15 cellular contexts compared by ENCODE assay signal in genomic region chr16:84268231-84268630, GRCh38. TPM values are rescaled to one million over a fixed set of nuclear protein-coding genes. Genes with fewer than 3 reads are reported as not detected.
DNase-seq lines count a peak whose midpoint lies in the region; ATAC-seq and TF ChIP-seq lines count a peak whose summit lies in the region.
"Had no signal": no experiment of that assay in that cellular context is flagged by ENCODE, and none has a peak within 500 bp of the region (broad histone marks: within the 10 kb centered on the region; RNA-seq: fewer than 3 reads in every experiment).

No MANE protein-coding gene starts in this region.

- no peak overlapping the region for H2AK5ac ChIP-seq in neuronal stem cell (ENCODE audit: low read depth, low read length)

- H2BK15ac ChIP-seq in neuronal stem cell (ENCODE audit: low read length): no peak overlapping the region

- WGBS in neuronal stem cell (ENCODE audit: extremely low coverage in 2 of 2, insufficient read length in 2 of 2, insufficient replicate concordance in 1 of 2), 2 donors: no CpG with 5 or more reads among the region's 9 CpGs

- no peak overlapping the region for H3K18ac ChIP-seq in neuronal stem cell (ENCODE audit: low read length)

- TF ChIP-seq CTCF in HEK293 (tag by site-specific recombination; IDR thresholded peaks at IDR 0.05) (no peak), WERI-Rb-1 (IDR thresholded peaks at IDR 0.05; ENCODE audit: low read depth, low read length) (no peak), A673 (conservative IDR thresholded peaks at IDR 0.05; ENCODE audit: low read depth, low read length) (no peak)

- no peak overlapping the region for H3K4me3 ChIP-seq in HEK293 (ENCODE audit: low read depth, low read length)
- H3K4me3 ChIP-seq in WERI-Rb-1 (ENCODE audit: low read depth, low read length): no peak overlapping the region
- no peak overlapping the region for H3K4me3 ChIP-seq in neuronal stem cell (ENCODE audit: low read length in 2 of 2)
- no peak overlapping the region for H3K4me3 ChIP-seq in A673 (ENCODE audit: low read depth, low read length, poor library complexity, severe bottlenecking)
- H3K4me3 ChIP-seq: BLaER1 had no signal

- no peak overlapping the region for H3K4me2 ChIP-seq in neuronal stem cell (ENCODE audit: insufficient read depth, low read length, poor library complexity, severe bottlenecking)
- H3K4me2 ChIP-seq: BLaER1 had no signal

- CTCF ChIA-PET in HEK293 (lab: Yijun Ruan, JAX): interaction anchor here (1.1 kb wide), 1 partner anchor 9 kb away, joined by 8 read pairs; no protein-coding TSS in a partner anchor
- CTCF ChIA-PET in A673 (lab: Charles Lee): no interaction called here

- no peak overlapping the region for H3K4ac ChIP-seq in neuronal stem cell (ENCODE audit: low read length)

- no peaks in the 10 kb centered on the region for H3K79me1 ChIP-seq in neuronal stem cell (ENCODE audit: low read depth, low read length)

- POLR2A ChIA-PET in HEK293 (lab: Yijun Ruan, JAX) (no interaction called here), A673 (lab: Charles Lee; ENCODE audit: low non-redundant PET) (no interaction called here)

- no peak overlapping the region for H2AFZ ChIP-seq in neuronal stem cell (ENCODE audit: low read length)

- no peaks in the 10 kb centered on the region for H3K27me3 ChIP-seq in WERI-Rb-1 (ENCODE audit: insufficient read depth, low read depth, severe bottlenecking)
- no peaks in the 10 kb centered on the region for H3K27me3 ChIP-seq in neuronal stem cell (ENCODE audit: control insufficient read depth in 3 of 3, insufficient read depth in 3 of 3, low read depth in 1 of 3, low read length in 3 of 3)
- H3K27me3 ChIP-seq in A673 (replicated peaks; ENCODE audit: insufficient read depth, low read depth, low read length, poor library complexity): peaks cover 5% of the 10 kb centered on the region
- H3K27me3 ChIP-seq: BLaER1 had no signal

- H3K9me3 ChIP-seq in HEK293 (ENCODE audit: control insufficient read depth, insufficient read depth, low read depth, low read length): no peaks in the 10 kb centered on the region
- H3K9me3 ChIP-seq in WERI-Rb-1 (ENCODE audit: severe bottlenecking): no peaks in the 10 kb centered on the region
- no peaks in the 10 kb centered on the region for H3K9me3 ChIP-seq in neuronal stem cell (replicated peaks in 1 of 2; ENCODE audit: control insufficient read depth in 2 of 2, insufficient read depth in 1 of 2, low read depth in 1 of 2, low read length in 2 of 2)
- no peaks in the 10 kb centered on the region for H3K9me3 ChIP-seq in A673 (ENCODE audit: low read depth, low read length, poor library complexity, severe bottlenecking)
- H3K9me3 ChIP-seq: BLaER1 had no signal

- H2BK120ac ChIP-seq in neuronal stem cell (ENCODE audit: low read depth, low read length): no peak overlapping the region

- no peak overlapping the region for H4K8ac ChIP-seq in neuronal stem cell (ENCODE audit: low read depth, low read length)

- no peak overlapping the region for H3K9ac ChIP-seq in neuronal stem cell (ENCODE audit: low read depth, low read length, poor library complexity)
- H3K9ac ChIP-seq: BLaER1 had no signal

- intact Hi-C loops in A673 (cut with micrococcal nuclease; ENCODE audit: unreplicated experiment): no loop called here

- BruUV-seq in A673 (replicated peaks; lab: Mats Ljungman, UMichigan): no TSS peak

- H3K27ac ChIP-seq in HEK293 (ENCODE audit: extremely low read depth, low read depth, low read length) (no peak overlapping the region), WERI-Rb-1 (peak overlapping the region; percentile 85), neuronal stem cell (replicated peaks; ENCODE audit: low read length) (no peak overlapping the region), A673 (ENCODE audit: low read depth, low read length, poor library complexity, severe bottlenecking) (no peak overlapping the region)
- H3K27ac ChIP-seq: BLaER1 had no signal

- no peak overlapping the region for H2BK5ac ChIP-seq in neuronal stem cell (ENCODE audit: low read length)

- H3K36me3 ChIP-seq in HEK293 (ENCODE audit: control insufficient read depth in 2 of 2, insufficient read depth in 1 of 2, low read length in 2 of 2): no peaks in the 10 kb centered on the region
- no peaks in the 10 kb centered on the region for H3K36me3 ChIP-seq in WERI-Rb-1
- H3K36me3 ChIP-seq in neuronal stem cell (replicated peaks in 1 of 2; ENCODE audit: control insufficient read depth in 2 of 2, insufficient read depth in 2 of 2, low read length in 2 of 2): no peaks in the 10 kb centered on the region
- no peaks in the 10 kb centered on the region for H3K36me3 ChIP-seq in A673 (ENCODE audit: insufficient read depth, low read length, poor library complexity, severe bottlenecking)
- H3K36me3 ChIP-seq: BLaER1 had no signal

- H3K14ac ChIP-seq in neuronal stem cell (ENCODE audit: low read length): no peak overlapping the region

- H3K4me1 ChIP-seq in HEK293 (ENCODE audit: control insufficient read depth, insufficient read depth, low read length): no peaks in the 10 kb centered on the region
- H3K4me1 ChIP-seq in neuronal stem cell (ENCODE audit: control insufficient read depth in 2 of 2, insufficient read depth in 1 of 2, low read depth in 1 of 2, low read length in 2 of 2): peaks cover 2% of the 10 kb centered on the region in 2 donors
- no peaks in the 10 kb centered on the region for H3K4me1 ChIP-seq in A673 (ENCODE audit: insufficient read depth, low read length, poor library complexity, severe bottlenecking)

- H4K91ac ChIP-seq in neuronal stem cell (ENCODE audit: low read depth, low read length, poor library complexity): no peak overlapping the region

- no peak for ATAC-seq in GM19397 (IDR thresholded peaks at IDR 0.05; ENCODE audit: unreplicated experiment)
- ATAC-seq: HepG2 had no signal

- peak overlapping the region; percentile 65 for H2BK12ac ChIP-seq in neuronal stem cell (ENCODE audit: low read length)

- DNase-seq in WERI-Rb-1 (peak; percentile 75), neuronal stem cell (ENCODE audit: low spot score) (no peak), mesenteric fat pad (ENCODE audit: low spot score) (no peak), A673 (ENCODE audit: low spot score) (no peak), hippocampal formation (lab: John Stamatoyannopoulos, UW) (no peak)
- DNase-seq: CD4-positive, alpha-beta memory T cell; GF-D8; GOT3; H9 had no signal

- H3K23ac ChIP-seq in neuronal stem cell (ENCODE audit: low read depth, low read length, poor library complexity): no peak overlapping the region

TF ChIP-seq in HEK293, 187 proteins besides CTCF, POLR2A, EP300 and RAD21:
- TF ChIP-seq GLIS1 (tag by site-specific recombination; IDR thresholded peaks at IDR 0.05) (no peak), ZNF335 (tag by site-specific recombination; conservative IDR thresholded peaks at IDR 0.05) (0 out of 2 replicates have a peak, but pooled peaks have one; percentile 23)

RNA-seq across cellular contexts. Expression of gene WFDC1, which starts 26.4 kb away (rescaled TPM):
- 0.13 TPM for polyA plus RNA-seq in neuronal stem cell (2013, experiment 1 of 2)
- 0.14 TPM for polyA plus RNA-seq in neuronal stem cell (2013, experiment 2 of 2)
- total RNA-seq in mesenteric fat pad (1.4 TPM), A673 (2021) (not detected in 2 replicates)
- total RNA-seq: CD4-positive, alpha-beta memory T cell; HepG2 had no signal
- polyA plus RNA-seq: CD14-positive monocyte; CD4-positive, alpha-beta memory T cell; HepG2; IgD-negative memory B cell had no signal

RNA-seq across cellular contexts. Expression of gene KCNG4, which starts 28.4 kb away (rescaled TPM):
- polyA plus RNA-seq in neuronal stem cell (2013, experiment 1 of 2): not detected
- not detected for polyA plus RNA-seq in neuronal stem cell (2013, experiment 2 of 2)
- not detected for total RNA-seq in mesenteric fat pad
- not detected in 2 replicates for total RNA-seq in A673 (2021)
- total RNA-seq: CD4-positive, alpha-beta memory T cell; H9; HepG2 had no signal
- polyA plus RNA-seq: CD14-positive monocyte; CD4-positive, alpha-beta memory T cell; HepG2; IgD-negative memory B cell had no signal
